ENCODE assay signal across 19 cellular contexts in genomic region chr7:85125679-85126078, GRCh38.
DNase-seq lines count a peak whose midpoint lies in the region; ATAC-seq and TF ChIP-seq lines count a peak whose summit lies in the region.
"Had no signal": no experiment of that assay in that cellular context is flagged by ENCODE, and none has a peak within 500 bp of the region (broad histone marks: within the 10 kb centered on the region; RNA-seq: fewer than 3 reads in every experiment).

No MANE protein-coding gene starts in this region.

- peak; percentile 86 for ATAC-seq in SK-N-SH treated with all-trans-retinoic acid at 6 μM for 48 hours
- no peak for ATAC-seq in upper lobe of right lung
- ATAC-seq in HG03196 (IDR thresholded peaks at IDR 0.05; ENCODE audit: unreplicated experiment): no peak
- ATAC-seq: GM12878 had no signal

- no TSS peak for BruUV-seq in A673 (replicated peaks; lab: Mats Ljungman, UMichigan)

- intact Hi-C loops in A673 (cut with micrococcal nuclease; ENCODE audit: unreplicated experiment) (no loop called here), upper lobe of right lung (cut with DNase I) (no loop called here)

- CTCF ChIA-PET in A673 (lab: Charles Lee): no interaction called here

- H3K36me3 ChIP-seq in A673 (ENCODE audit: insufficient read depth, low read length, poor library complexity, severe bottlenecking) (no peaks in the 10 kb centered on the region), upper lobe of right lung (no peaks in the 10 kb centered on the region)

- H3K27ac ChIP-seq in A673 (ENCODE audit: low read depth, low read length, poor library complexity, severe bottlenecking): peak overlapping the region; percentile 25
- H3K27ac ChIP-seq in upper lobe of right lung: no peak overlapping the region
- H3K27ac ChIP-seq: 22Rv1, C4-2B had no signal

- peak; percentile 86 for DNase-seq in A673 (ENCODE audit: low spot score)
- peak; percentile 92 for DNase-seq in HFF-Myc (ENCODE audit: extremely low read depth, low read depth)
- peak; percentile 22 for DNase-seq in fibroblast of villous mesenchyme (ENCODE audit: low read depth)
- DNase-seq in upper lobe of right lung: no peak
- DNase-seq in OCI-M1 (lab: John Stamatoyannopoulos, UW): no peak
- DNase-seq in germinal center (ENCODE audit: low spot score): no peak
- DNase-seq: Caco-2, GOT3, Karpas-422, MM.1S, NCI-H1105 treated with DMSO at 0.1 percent for 48 hours, NCI-H187 treated with DMSO at 0.1 percent for 48 hours, NCI-H446, NCI-H774 had no signal

- no peaks in the 10 kb centered on the region for H3K9me3 ChIP-seq in A673 (ENCODE audit: low read depth, low read length, poor library complexity, severe bottlenecking)
- H3K9me3 ChIP-seq in upper lobe of right lung: no peaks in the 10 kb centered on the region
- H3K9me3 ChIP-seq: Caco-2 had no signal

- no peak for TF ChIP-seq CTCF in A673 (conservative IDR thresholded peaks at IDR 0.05; ENCODE audit: low read depth, low read length)
- no peak for TF ChIP-seq CTCF in HFF-Myc (IDR thresholded peaks at IDR 0.05; ENCODE audit: low read depth, low read length, missing control alignments)
- TF ChIP-seq CTCF in fibroblast of villous mesenchyme (IDR thresholded peaks at IDR 0.05; ENCODE audit: insufficient read depth, low read depth, low read length): no peak
- no peak for TF ChIP-seq CTCF in upper lobe of right lung (IDR thresholded peaks at IDR 0.05)

- POLR2A ChIA-PET in A673 (lab: Charles Lee; ENCODE audit: low non-redundant PET): no interaction called here

- H3K27me3 ChIP-seq in A673 (replicated peaks; ENCODE audit: insufficient read depth, low read depth, low read length, poor library complexity): no peaks in the 10 kb centered on the region
- H3K27me3 ChIP-seq in upper lobe of right lung: no peaks in the 10 kb centered on the region

- no peak overlapping the region for H3K4me3 ChIP-seq in A673 (ENCODE audit: low read depth, low read length, poor library complexity, severe bottlenecking)
- H3K4me3 ChIP-seq in HFF-Myc (replicated peaks; ENCODE audit: low read depth, low read length): no peak overlapping the region
- no peak overlapping the region for H3K4me3 ChIP-seq in fibroblast of villous mesenchyme (ENCODE audit: low read depth, low read length)
- no peak overlapping the region for H3K4me3 ChIP-seq in upper lobe of right lung
- H3K4me3 ChIP-seq: GM12878 had no signal

- H3K4me1 ChIP-seq in A673 (ENCODE audit: insufficient read depth, low read length, poor library complexity, severe bottlenecking) (peaks cover 19% of the 10 kb centered on the region), upper lobe of right lung (no peaks in the 10 kb centered on the region)
- H3K4me1 ChIP-seq: Caco-2 had no signal

TF ChIP-seq in SK-N-SH treated with all-trans-retinoic acid at 6 μM for 48 hours, 23 proteins besides CTCF, POLR2A, EP300 and RAD21:
- TF ChIP-seq ZNF8 (CRISPR knock-in tag; IDR thresholded peaks at IDR 0.05) (no peak), CSDC2 (CRISPR knock-in tag; IDR thresholded peaks at IDR 0.05) (no peak), CSRNP3 (CRISPR knock-in tag; IDR thresholded peaks at IDR 0.05) (no peak), TCF4 (CRISPR knock-in tag; IDR thresholded peaks at IDR 0.05; ENCODE audit: borderline replicate concordance) (peak; percentile 99), ARNTL (CRISPR knock-in tag; IDR thresholded peaks at IDR 0.05; ENCODE audit: borderline replicate concordance, low read depth) (no peak), GLIS3 (CRISPR knock-in tag; IDR thresholded peaks at IDR 0.05) (no peak), ISL1 (CRISPR knock-in tag; IDR thresholded peaks at IDR 0.05) (0 out of 2 replicates have a peak, but pooled peaks have one; percentile 23)

Comparison
In these comparisons a context has a peak if more than half of its experiments do, and no peak if none do; other contexts are left out.
1. DNase-seq: peak in A673 (single experiment), HFF-Myc (single experiment) and fibroblast of villous mesenchyme (single experiment); none in upper lobe of right lung (single experiment), OCI-M1 (single experiment) and germinal center (single experiment).